ENCODE assay signal across 34 cellular contexts in genomic region chr1:97252925-97253324, GRCh38.
"Had no signal": no experiment of that assay in that cellular context is flagged by ENCODE, and none has a peak within 500 bp of the region (broad histone marks: within the 10 kb centered on the region; RNA-seq: fewer than 3 reads in every experiment).

No MANE protein-coding gene starts in this region.

- DNase-seq: activated B cell treated with CpG ODN at 0.5 μM for 24 hours; activated CD4-positive, alpha-beta memory T cell treated with anti-CD3 and anti-CD28 coated beads for 36 hours; activated CD4-positive, alpha-beta T cell treated with anti-CD3 and anti-CD28 coated beads for 4 hours; activated CD4-positive, alpha-beta T cell treated with anti-CD3 and anti-CD28 coated beads, Interleukin-2, amount 10 ng/mL, durations not matched to agents 24 days and 14 days; activated CD4-positive, alpha-beta T cell treated with anti-CD3 and anti-CD28 coated beads, Interleukin-2, amount 50 U/mL, for 1 hour; activated CD4-positive, alpha-beta T cell treated with anti-CD3 and anti-CD28 coated beads, Interleukin-2, amount 50 U/mL, for 4 hours; activated CD4-positive, CD25-positive, alpha-beta regulatory T cell treated with anti-CD3 and anti-CD28 coated beads, Interleukin-2, amount 50 U/mL, for 72 hours; activated CD8-positive, alpha-beta memory T cell treated with anti-CD3 and anti-CD28 coated beads, Interleukin-2, amount 50 U/mL, for 4 hours; activated CD8-positive, alpha-beta T cell treated with anti-CD3 and anti-CD28 coated beads for 36 hours; activated effector memory CD4-positive, alpha-beta T cell treated with anti-CD3 and anti-CD28 coated beads, Interleukin-2, amount 50 U/mL, for 16 hours; activated gamma-delta T cell treated with Interleukin-2 at 50 U/mL for 16 hours; activated naive CD4-positive, alpha-beta T cell; activated naive CD4-positive, alpha-beta T cell treated with anti-CD3 and anti-CD28 coated beads for 36 hours; activated naive CD4-positive, alpha-beta T cell treated with anti-CD3 and anti-CD28 coated beads, Interleukin-2, amount 50 U/mL, for 16 hours; activated naive CD8-positive, alpha-beta T cell treated with anti-CD3 and anti-CD28 coated beads for 36 hours; activated T-cell treated with anti-CD3 and anti-CD28 coated beads for 4 hours; activated T-cell treated with anti-CD3 and anti-CD28 coated beads, Interleukin-2, amount 50 U/mL, for 1 hour; activated T-cell treated with anti-CD3 and anti-CD28 coated beads, Interleukin-2, amount 50 U/mL, for 4 hours; activated T-cell treated with anti-CD3 and anti-CD28 coated beads, Interleukin-2, amount 50 U/mL, for 72 hours; adrenal gland; amygdala; anterior cingulate cortex; caudate nucleus; cerebellar nuclear complex; T-helper 1 cell; T-helper 2 cell; T-helper 9 cell had no signal

- H3K4me3 ChIP-seq: adrenal gland, ascending aorta, cardiac muscle cell had no signal

- H3K36me3 ChIP-seq: adrenal gland, ascending aorta, cardiac muscle cell had no signal

- H3K4me1 ChIP-seq: adrenal gland, ascending aorta had no signal

- H3K27me3 ChIP-seq: adrenal gland, ascending aorta, cardiac muscle cell had no signal

- FAIRE-seq: bronchial epithelial cell, TTC549 had no signal

- H3K27ac ChIP-seq: adrenal gland, ascending aorta, cardiac muscle cell, VCaP had no signal

- H3K9me3 ChIP-seq: adrenal gland, ascending aorta had no signal

- ATAC-seq: activated CD8-positive, alpha-beta T cell treated with anti-CD3 and anti-CD28 coated beads for 36 hours; activated naive CD4-positive, alpha-beta T cell treated with anti-CD3 and anti-CD28 coated beads, Interleukin-2, amount 50 U/mL, for 72 hours; activated T-cell treated with anti-CD3 and anti-CD28 coated beads, Interleukin-2, amount 50 U/mL, for 4 hours; activated T-cell treated with anti-CD3 and anti-CD28 coated beads, Interleukin-2, amount 50 U/mL, for 72 hours; activated T-helper 17 cell treated with anti-CD3 and anti-CD28 coated beads, Interleukin-2, amount 50 U/mL, for 72 hours had no signal
